ENCODE assay signal across 10 cellular contexts in genomic region chr20:46010491-46011405, GRCh38. TPM values are rescaled to one million over a fixed set of nuclear protein-coding genes. Genes with fewer than 3 reads are reported as not detected.
DNase-seq lines count a peak whose midpoint lies in the region; ATAC-seq, FAIRE-seq and TF ChIP-seq lines count a peak whose summit lies in the region.
"Had no signal": no experiment of that assay in that cellular context is flagged by ENCODE, and none has a peak within 500 bp of the region (broad histone marks: within the 10 kb centered on the region; RNA-seq: fewer than 3 reads in every experiment).

No MANE protein-coding gene starts in this region.

- no peak overlapping the region for H3K18ac ChIP-seq in mesendoderm (ENCODE audit: low read length)

- H3K9me3 ChIP-seq in heart left ventricle (no peaks in the 10 kb centered on the region), left ventricle myocardium inferior (replicated peaks) (no peaks in the 10 kb centered on the region), uterus (no peaks in the 10 kb centered on the region), Peyer's patch (no peaks in the 10 kb centered on the region)

- H3K27ac ChIP-seq in heart left ventricle (peak overlapping the region in 1 of 12 donors; percentile 49), left ventricle myocardium inferior (replicated peaks) (no peak overlapping the region), mesendoderm (ENCODE audit: low read depth, low read length) (no peak overlapping the region), uterus (no peak overlapping the region), Peyer's patch (no peak overlapping the region)
- H3K27ac ChIP-seq: C4-2B had no signal

- TF ChIP-seq POLR2A in heart left ventricle (IDR thresholded peaks at IDR 0.05) (no peak), uterus (IDR thresholded peaks at IDR 0.05) (no peak), Peyer's patch (IDR thresholded peaks at IDR 0.05) (no peak), GM12892 (IDR thresholded peaks at IDR 0.05; ENCODE audit: low read depth, low read length) (no peak)

- intact Hi-C loops in heart left ventricle (cut with DNase I) (loop anchor here in 2 of 10 donors (10.0 kb wide), 2 partner anchors 164 to 324 kb away; no protein-coding TSS in a partner anchor), left ventricle myocardium inferior (cut with micrococcal nuclease) (no loop called here), uterus (cut with DNase I; ENCODE audit: low total_unique reads) (no loop called here)

- H3K36me3 ChIP-seq in heart left ventricle: no peaks in the 10 kb centered on the region
- H3K36me3 ChIP-seq in left ventricle myocardium inferior: no peaks in the 10 kb centered on the region
- no peaks in the 10 kb centered on the region for H3K36me3 ChIP-seq in mesendoderm (ENCODE audit: control insufficient read depth, insufficient read depth, low read length)
- H3K36me3 ChIP-seq in uterus: no peaks in the 10 kb centered on the region
- H3K36me3 ChIP-seq in Peyer's patch: no peaks in the 10 kb centered on the region

- H3K27me3 ChIP-seq in heart left ventricle (peaks cover 50 to 98% (median 66%) of the 10 kb centered on the region in 9 donors), left ventricle myocardium inferior (ENCODE audit: low read depth) (peaks cover 100% of the 10 kb centered on the region), mesendoderm (ENCODE audit: insufficient read depth, low read length, poor library complexity) (no peaks in the 10 kb centered on the region), uterus (peaks cover 7 to 55% of the 10 kb centered on the region in 2 donors), Peyer's patch (peaks cover 0 to 30% of the 10 kb centered on the region in 2 donors)

- H3K79me2 ChIP-seq in mesendoderm (ENCODE audit: control insufficient read depth, insufficient read depth, low read length): no peaks in the 10 kb centered on the region

- H3K4me1 ChIP-seq in heart left ventricle (peaks cover 0 to 68% (median 0%) of the 10 kb centered on the region in 12 donors), left ventricle myocardium inferior (peaks cover 18% of the 10 kb centered on the region), mesendoderm (ENCODE audit: control insufficient read depth, low read depth, low read length) (peaks cover 13% of the 10 kb centered on the region), uterus (no peaks in the 10 kb centered on the region), Peyer's patch (peaks cover 0 to 31% (median 9%) of the 10 kb centered on the region in 4 donors)

- DNase-seq in heart left ventricle: peak in 1 of 5 donors; percentile 79
- DNase-seq in left ventricle myocardium inferior: no peak
- DNase-seq in activated T-helper 9 cell treated with anti-CD3 and anti-CD28 coated beads, Interleukin-2, amount 50 U/mL, for 16 hours (ENCODE audit: low read depth): peak; percentile 28
- no peak for DNase-seq in mesendoderm
- DNase-seq in uterus: no peak
- DNase-seq in Peyer's patch: no peak
- no peak for DNase-seq in GM12892 (ENCODE audit: insufficient read length)

- 7 to 12% (median 10%) methylated on average over 50 to 74 of the region's 74 CpGs for WGBS in heart left ventricle, 4 donors
- WGBS in mesendoderm (ENCODE audit: extremely low coverage, insufficient coverage, low lambda C conversion rate): no CpG with 5 or more reads among the region's 74 CpGs

- H3K23ac ChIP-seq in mesendoderm (ENCODE audit: low read length): no peak overlapping the region

- H2BK120ac ChIP-seq in mesendoderm (ENCODE audit: low read depth, low read length): no peak overlapping the region

- H3K79me1 ChIP-seq in mesendoderm (ENCODE audit: low read length): no peaks in the 10 kb centered on the region

- H2BK5ac ChIP-seq in mesendoderm (ENCODE audit: low read length): no peak overlapping the region

- no peak overlapping the region for H3K9ac ChIP-seq in mesendoderm (ENCODE audit: low read length)

- H3K4ac ChIP-seq in mesendoderm (ENCODE audit: low read depth, low read length): no peak overlapping the region

- no peak overlapping the region for H4K8ac ChIP-seq in mesendoderm (ENCODE audit: low read depth, low read length)

- TF ChIP-seq CTCF in heart left ventricle (IDR thresholded peaks at IDR 0.05) (no peak), left ventricle myocardium inferior (IDR thresholded peaks at IDR 0.05; ENCODE audit: borderline replicate concordance) (no peak), uterus (IDR thresholded peaks at IDR 0.05) (no peak), Peyer's patch (IDR thresholded peaks at IDR 0.05) (no peak)

- H3K4me2 ChIP-seq in mesendoderm (ENCODE audit: low read length): no peak overlapping the region

- ATAC-seq in heart left ventricle (peak in 3 of 4 donors; percentile 8 to 54 (median 32)), GM21717 (IDR thresholded peaks at IDR 0.05; ENCODE audit: unreplicated experiment) (no peak)

- no peak overlapping the region for H4K5ac ChIP-seq in mesendoderm (ENCODE audit: low read length)

- H2BK15ac ChIP-seq in mesendoderm (replicated peaks; ENCODE audit: low read depth): no peak overlapping the region

- peak overlapping the region; percentile 79 for H3K56ac ChIP-seq in mesendoderm (ENCODE audit: low read length)

- FAIRE-seq in GM12892 (lab: Jason Lieb, UNC): no peak

- peak overlapping the region; percentile 38 for H2AK5ac ChIP-seq in mesendoderm (ENCODE audit: low read length)

- H3K4me3 ChIP-seq in heart left ventricle (peak overlapping the region in 2 of 12 donors; percentile 10 to 44), left ventricle myocardium inferior (no peak overlapping the region), mesendoderm (ENCODE audit: low read length) (no peak overlapping the region), uterus (no peak overlapping the region), Peyer's patch (peak overlapping the region in 1 of 4 donors; percentile 6)

RNA-seq across cellular contexts. Expression of gene MMP9, which starts 2.0 kb away (rescaled TPM):
- total RNA-seq in heart left ventricle: 10 to 100 TPM in 1 of 9 donors, 1 to 10 TPM in 5, under 1 TPM in 3; 0.35 to 15.8 (median 1.1) TPM
- polyA plus RNA-seq in heart left ventricle: under 1 TPM; 0.19 to 0.49 TPM
- total RNA-seq in left ventricle myocardium inferior: 0.58 TPM
- 6.3 TPM for polyA plus RNA-seq in mesendoderm (2013, experiment 1 of 2)
- 6.2 TPM for polyA plus RNA-seq in mesendoderm (2013, experiment 2 of 2)
- under 1 TPM in 2 of 4 donors, not detected in 2; 0.24 to 0.35 TPM for total RNA-seq in uterus
- 1 to 10 TPM in 2 of 4 donors, not detected in 2; 1.1 to 2.5 TPM for total RNA-seq in Peyer's patch
- polyA plus RNA-seq in GM12892 (2012; ENCODE audit: missing spikeins): 0.15 TPM
- total RNA-seq: pulmonary artery endothelial cell had no signal

RNA-seq across cellular contexts. Expression of gene SLC12A5, which starts 18.3 kb away (rescaled TPM):
- 1 to 10 TPM in 2 of 9 donors, under 1 TPM in 1, not detected in 6; 0.73 to 1.7 (median 1.2) TPM for total RNA-seq in heart left ventricle
- not detected for polyA plus RNA-seq in heart left ventricle
- total RNA-seq in left ventricle myocardium inferior: not detected
- 20.5 TPM for polyA plus RNA-seq in mesendoderm (2013, experiment 1 of 2)
- polyA plus RNA-seq in mesendoderm (2013, experiment 2 of 2): 21.4 TPM
- total RNA-seq in uterus: under 1 TPM in 1 of 4 donors, not detected in 3; 0.35 TPM
- total RNA-seq in Peyer's patch: not detected
- 2.3 TPM for polyA plus RNA-seq in GM12892 (2012; ENCODE audit: missing spikeins)

RNA-seq across cellular contexts. Expression of gene ZNF335, which starts 38.7 kb away (rescaled TPM):
- 10 to 100 TPM in 3 of 9 donors, 1 to 10 TPM in 6; 5.6 to 14.9 (median 8.5) TPM for total RNA-seq in heart left ventricle
- polyA plus RNA-seq in heart left ventricle: 1 to 10 TPM; 7.0 TPM
- 8.1 TPM for total RNA-seq in left ventricle myocardium inferior
- 10.9 TPM for polyA plus RNA-seq in mesendoderm (2013, experiment 1 of 2)
- 10.4 TPM for polyA plus RNA-seq in mesendoderm (2013, experiment 2 of 2)
- 10 to 100 TPM; 14.9 to 40.0 (median 29.0) TPM for total RNA-seq in uterus
- total RNA-seq in Peyer's patch: 10 to 100 TPM; 34.3 to 60.1 (median 53.6) TPM
- polyA plus RNA-seq in GM12892 (2012; ENCODE audit: missing spikeins): 10.0 TPM
